Comparison of ENCODE assay signal across 19 cellular contexts in the genomic region with DNA sequence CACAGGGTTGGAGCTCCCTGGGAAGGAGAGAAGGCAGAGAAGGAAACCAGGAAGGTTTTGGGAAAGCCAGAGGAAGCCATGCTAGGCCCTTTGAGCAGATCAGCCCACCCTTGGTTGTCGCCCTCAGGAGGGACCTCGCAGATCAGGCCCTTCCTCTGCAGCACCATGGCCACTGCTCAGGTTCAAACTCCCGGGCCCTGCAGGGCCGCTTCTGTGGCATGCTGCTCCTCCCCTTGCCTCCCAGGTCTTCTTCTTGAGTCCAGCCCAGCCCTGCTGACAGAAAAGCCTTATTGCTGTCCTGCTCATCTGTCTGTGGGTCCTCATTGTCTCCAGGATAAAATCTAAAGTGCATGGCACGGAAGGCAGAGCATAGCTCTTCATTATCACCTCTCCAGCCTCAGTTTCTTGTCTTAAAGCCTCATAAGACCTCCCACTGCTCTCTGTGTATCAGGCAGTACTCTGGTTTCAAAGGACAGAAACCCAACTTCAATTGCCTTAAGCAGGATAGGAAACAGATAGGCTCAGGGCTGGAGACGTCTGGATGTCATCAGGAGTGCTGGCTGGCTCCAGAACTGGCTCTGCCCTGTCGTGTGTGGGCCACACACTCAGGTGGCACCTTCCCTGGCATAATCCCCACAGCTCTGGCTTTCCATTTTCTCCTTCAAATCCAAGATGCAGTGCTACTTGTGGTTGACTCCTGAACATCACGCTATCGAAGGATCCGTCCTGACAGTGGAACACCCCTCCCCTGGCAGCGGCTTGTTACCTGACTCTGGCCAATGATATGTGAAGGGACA.
"Had no signal": no experiment of that assay in that cellular context is flagged by ENCODE, and none has a peak within 500 bp of the region (broad histone marks: within the 10 kb centered on the region; RNA-seq: fewer than 3 reads in every experiment).

No MANE protein-coding gene starts in this region.

- H3K4me1 ChIP-seq: foreskin keratinocyte, parathyroid adenoma, sigmoid colon, suprapubic skin, transverse colon had no signal

- ATAC-seq: foreskin keratinocyte, left lobe of liver, T-cell had no signal

- H3K9me3 ChIP-seq: neutrophil, sigmoid colon, suprapubic skin, transverse colon had no signal

- H3K27me3 ChIP-seq: cardiac muscle cell, foreskin keratinocyte, neutrophil, sigmoid colon, suprapubic skin, transverse colon had no signal

- DNase-seq: activated B cell treated with CpG ODN at 0.5 μM for 24 hours; activated CD4-positive, alpha-beta T cell treated with anti-CD3 and anti-CD28 coated beads for 4 hours; activated gamma-delta T cell; foreskin keratinocyte; glutamatergic neuron; hippocampal formation; mammary epithelial cell; sigmoid colon; stimulated activated CD8-positive, alpha-beta memory T cell treated with anti-CD3 and anti-CD28 coated beads, Interleukin-4, amount 100 ng/mL, for 48 hours; T-cell; T-helper 9 cell; transverse colon had no signal

- H2AFZ ChIP-seq: parathyroid adenoma had no signal

- H3K27ac ChIP-seq: cardiac muscle cell, epithelial cell of prostate, foreskin keratinocyte, neutrophil, parathyroid adenoma, sigmoid colon, SK-N-MC, suprapubic skin, transverse colon had no signal

- H3K36me3 ChIP-seq: cardiac muscle cell, transverse colon had no signal

- H3K9ac ChIP-seq: parathyroid adenoma had no signal

- H3K4me3 ChIP-seq: cardiac muscle cell, sigmoid colon, SK-N-MC, suprapubic skin, transverse colon had no signal
